ENCODE assay signal across 1 cellular context in the genomic region with DNA sequence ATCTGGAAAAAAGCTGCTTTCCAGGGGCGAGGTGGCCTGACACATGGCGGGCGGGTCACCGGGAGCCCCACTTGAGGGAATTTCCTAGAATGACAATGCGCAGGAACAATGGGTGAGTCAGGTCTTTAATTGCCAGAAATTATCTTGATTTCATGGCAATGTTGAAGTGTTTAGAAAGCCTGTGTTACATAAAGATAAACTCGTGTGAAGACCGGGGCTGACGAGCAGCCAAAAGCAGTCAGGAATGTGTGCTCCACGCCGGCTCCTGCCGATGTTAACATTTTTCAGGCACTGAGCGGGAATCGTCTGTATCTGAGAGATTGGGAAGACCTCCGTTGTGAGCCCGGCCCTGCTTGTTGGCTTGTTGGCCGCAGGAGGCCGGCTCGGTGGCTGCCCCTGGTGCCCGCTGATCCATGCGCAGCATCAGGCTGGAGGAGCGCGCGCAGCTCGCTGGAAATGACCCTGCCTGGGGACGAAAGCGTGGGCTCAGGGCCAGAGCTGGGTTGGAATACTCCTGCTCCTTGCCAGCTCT.
TF ChIP-seq lines count a peak whose summit lies in the region.

No MANE protein-coding gene starts in this region.

TF ChIP-seq in HEK293, 187 proteins besides CTCF, POLR2A, EP300 and RAD21 (continued from another document):
- TF ChIP-seq, protein P1, sequence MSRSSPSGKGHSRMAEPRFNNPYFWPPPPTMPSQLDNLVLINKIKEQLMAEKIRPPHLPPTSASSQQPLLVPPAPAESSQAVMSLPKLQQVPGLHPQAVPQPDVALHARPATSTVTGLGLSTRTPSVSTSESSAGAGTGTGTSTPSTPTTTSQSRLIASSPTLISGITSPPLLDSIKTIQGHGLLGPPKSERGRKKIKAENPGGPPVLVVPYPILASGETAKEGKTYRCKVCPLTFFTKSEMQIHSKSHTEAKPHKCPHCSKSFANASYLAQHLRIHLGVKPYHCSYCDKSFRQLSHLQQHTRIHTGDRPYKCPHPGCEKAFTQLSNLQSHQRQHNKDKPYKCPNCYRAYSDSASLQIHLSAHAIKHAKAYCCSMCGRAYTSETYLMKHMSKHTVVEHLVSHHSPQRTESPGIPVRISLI (tag by site-specific recombination; IDR thresholded peaks at IDR 0.05) = no peak
- TF ChIP-seq ZSCAN23 (tag by site-specific recombination; IDR thresholded peaks at IDR 0.05) = no peak
- TF ChIP-seq, protein P2, sequence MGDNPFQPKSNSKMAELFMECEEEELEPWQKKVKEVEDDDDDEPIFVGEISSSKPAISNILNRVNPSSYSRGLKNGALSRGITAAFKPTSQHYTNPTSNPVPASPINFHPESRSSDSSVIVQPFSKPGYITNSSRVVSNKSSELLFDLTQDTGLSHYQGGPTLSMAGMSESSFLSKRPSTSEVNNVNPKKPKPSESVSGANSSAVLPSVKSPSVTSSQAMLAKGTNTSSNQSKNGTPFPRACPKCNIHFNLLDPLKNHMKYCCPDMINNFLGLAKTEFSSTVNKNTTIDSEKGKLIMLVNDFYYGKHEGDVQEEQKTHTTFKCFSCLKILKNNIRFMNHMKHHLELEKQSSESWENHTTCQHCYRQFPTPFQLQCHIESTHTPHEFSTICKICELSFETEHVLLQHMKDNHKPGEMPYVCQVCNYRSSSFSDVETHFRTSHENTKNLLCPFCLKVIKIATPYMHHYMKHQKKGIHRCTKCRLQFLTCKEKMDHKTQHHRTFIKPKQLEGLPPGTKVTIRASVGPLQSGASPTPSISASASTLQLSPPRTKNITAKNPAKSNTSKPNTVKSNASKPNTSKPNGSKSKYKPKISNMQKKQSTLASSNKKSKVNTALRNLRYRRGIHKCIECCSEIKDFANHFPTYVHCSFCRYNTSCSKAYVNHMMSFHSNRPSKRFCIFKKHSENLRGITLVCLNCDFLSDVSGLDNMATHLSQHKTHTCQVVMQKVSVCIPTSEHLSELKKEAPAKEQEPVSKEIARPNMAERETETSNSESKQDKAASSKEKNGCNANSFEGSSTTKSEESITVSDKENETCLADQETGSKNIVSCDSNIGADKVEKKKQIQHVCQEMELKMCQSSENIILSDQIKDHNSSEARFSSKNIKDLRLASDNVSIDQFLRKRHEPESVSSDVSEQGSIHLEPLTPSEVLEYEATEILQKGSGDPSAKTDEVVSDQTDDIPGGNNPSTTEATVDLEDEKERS (tag by site-specific recombination; IDR thresholded peaks at IDR 0.05) = no peak
- no peak for TF ChIP-seq ZFP37 (tag by site-specific recombination; IDR thresholded peaks at IDR 0.05)
- TF ChIP-seq ZNF391 (tag by site-specific recombination; IDR thresholded peaks at IDR 0.05; ENCODE audit: borderline replicate concordance, low read depth) = no peak
- TF ChIP-seq REPIN1 (tag by site-specific recombination; IDR thresholded peaks at IDR 0.05; ENCODE audit: low read depth) = no peak
- no peak for TF ChIP-seq ZBTB48 (tag by site-specific recombination; IDR thresholded peaks at IDR 0.05)
